16 cellular contexts compared by ENCODE assay signal in the genomic region with DNA sequence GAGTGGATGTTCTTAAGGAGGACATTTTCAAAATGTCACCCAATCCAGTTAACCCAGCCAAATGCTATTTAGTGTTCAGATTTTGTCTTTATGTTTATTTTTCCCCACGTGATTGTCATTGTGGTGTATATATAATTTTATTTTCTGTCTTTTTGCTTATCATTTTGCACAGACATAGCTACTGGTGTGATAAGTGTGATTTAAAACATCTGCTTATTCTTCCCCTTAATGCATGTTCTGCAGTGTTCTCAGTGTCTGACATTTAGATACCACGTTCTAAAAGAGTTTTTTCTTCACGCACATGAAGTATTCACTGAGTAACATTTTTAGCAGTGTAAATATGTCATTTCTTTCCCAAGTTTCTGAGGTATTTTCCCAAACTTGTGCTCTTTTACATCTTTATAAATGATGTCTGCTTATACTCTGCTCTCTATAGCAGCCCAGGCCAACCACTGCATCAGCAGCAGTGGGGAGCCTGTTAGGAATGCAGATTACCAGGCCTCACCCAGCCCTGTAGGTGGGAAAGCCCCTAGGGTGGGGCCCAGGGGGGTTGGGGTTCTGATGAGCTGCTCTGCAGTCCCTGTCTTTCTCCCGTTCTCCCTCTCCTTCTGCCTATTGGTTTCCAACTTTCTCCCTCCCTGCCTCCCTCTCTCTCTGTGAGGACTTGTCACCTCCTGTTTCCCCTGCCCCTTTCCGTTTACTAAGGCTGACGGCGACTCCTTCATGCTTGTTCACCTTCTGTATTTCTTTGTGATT.
"Had no signal": no experiment of that assay in that cellular context is flagged by ENCODE, and none has a peak within 500 bp of the region (broad histone marks: within the 10 kb centered on the region; RNA-seq: fewer than 3 reads in every experiment).

No MANE protein-coding gene starts in this region.

- DNase-seq: activated CD4-positive, alpha-beta memory T cell treated with anti-CD3 and anti-CD28 coated beads, Interleukin-2, amount 10 ng/mL, durations not matched to agents 7 days and 5 days; activated CD4-positive, alpha-beta T cell treated with anti-CD3 and anti-CD28 coated beads for 36 hours; activated naive CD4-positive, alpha-beta T cell treated with Interleukin-2 at 50 U/mL for 16 hours; anterior cingulate cortex; brain microvascular endothelial cell; effector memory CD8-positive, alpha-beta T cell; gastrocnemius medialis; heart left ventricle; naive B cell; nucleus accumbens; stimulated activated naive CD8-positive, alpha-beta T cell treated with anti-CD3 and anti-CD28 coated beads, Interleukin-15, Interleukin-2, amounts not matched to agents 100 U/mL and 50 U/mL, for 24 hours; upper lobe of left lung; WERI-Rb-1 had no signal

- H3K4me3 Mint-ChIP-seq: activated CD4-positive, alpha-beta memory T cell treated with anti-CD3 and anti-CD28 coated beads, Interleukin-2, amount 10 ng/mL, durations not matched to agents 7 days and 5 days; activated CD4-positive, alpha-beta T cell treated with anti-CD3 and anti-CD28 coated beads for 36 hours; dendritic cell treated with granulocyte-macrophage colony-stimulating factor and Interleukin-4, amounts not matched to agents 40 ng/mL and 50 ng/mL, for 4 days; effector memory CD8-positive, alpha-beta T cell; naive B cell; T-helper 1 cell treated with Interleukin-12 subunit alpha and Interleukin-12 subunit beta and Interleukin-4 antibody, amounts not matched to agents 30 μg/mL and 1 μg/mL, for 36 hours had no signal

- H3K27me3 Mint-ChIP-seq: activated CD4-positive, alpha-beta memory T cell treated with anti-CD3 and anti-CD28 coated beads, Interleukin-2, amount 10 ng/mL, durations not matched to agents 7 days and 5 days; activated CD4-positive, alpha-beta T cell treated with anti-CD3 and anti-CD28 coated beads for 36 hours; dendritic cell treated with granulocyte-macrophage colony-stimulating factor and Interleukin-4, amounts not matched to agents 40 ng/mL and 50 ng/mL, for 4 days had no signal

- H3K4me1 ChIP-seq: gastrocnemius medialis, upper lobe of left lung had no signal

- H3K36me3 Mint-ChIP-seq: naive B cell had no signal

- H3K4me3 ChIP-seq: gastrocnemius medialis, heart left ventricle, skin epidermis, upper lobe of left lung had no signal

- H3K27me3 ChIP-seq: brain microvascular endothelial cell, gastrocnemius medialis, heart left ventricle, upper lobe of left lung had no signal

- H3K9me3 ChIP-seq: gastrocnemius medialis, heart left ventricle, upper lobe of left lung had no signal

- H3K36me3 ChIP-seq: brain microvascular endothelial cell, gastrocnemius medialis, heart left ventricle, upper lobe of left lung, WERI-Rb-1 had no signal

- H3K27ac ChIP-seq: brain microvascular endothelial cell, gastrocnemius medialis, heart left ventricle, skin epidermis, upper lobe of left lung, WERI-Rb-1 had no signal

- H3K27ac Mint-ChIP-seq: activated CD4-positive, alpha-beta memory T cell treated with anti-CD3 and anti-CD28 coated beads, Interleukin-2, amount 10 ng/mL, durations not matched to agents 7 days and 5 days; activated CD4-positive, alpha-beta T cell treated with anti-CD3 and anti-CD28 coated beads for 36 hours; dendritic cell treated with granulocyte-macrophage colony-stimulating factor and Interleukin-4, amounts not matched to agents 40 ng/mL and 50 ng/mL, for 4 days; effector memory CD8-positive, alpha-beta T cell; naive B cell; T-helper 1 cell treated with Interleukin-12 subunit alpha and Interleukin-12 subunit beta and Interleukin-4 antibody, amounts not matched to agents 30 μg/mL and 1 μg/mL, for 36 hours had no signal

- H3K9me3 Mint-ChIP-seq: activated CD4-positive, alpha-beta memory T cell treated with anti-CD3 and anti-CD28 coated beads, Interleukin-2, amount 10 ng/mL, durations not matched to agents 7 days and 5 days; dendritic cell treated with granulocyte-macrophage colony-stimulating factor and Interleukin-4, amounts not matched to agents 40 ng/mL and 50 ng/mL, for 4 days; effector memory CD8-positive, alpha-beta T cell; naive B cell; T-helper 1 cell treated with Interleukin-12 subunit alpha and Interleukin-12 subunit beta and Interleukin-4 antibody, amounts not matched to agents 30 μg/mL and 1 μg/mL, for 36 hours had no signal

- H3K4me1 Mint-ChIP-seq: activated CD4-positive, alpha-beta memory T cell treated with anti-CD3 and anti-CD28 coated beads, Interleukin-2, amount 10 ng/mL, durations not matched to agents 7 days and 5 days; activated CD4-positive, alpha-beta T cell treated with anti-CD3 and anti-CD28 coated beads for 36 hours; naive B cell had no signal

- ATAC-seq: activated CD4-positive, alpha-beta T cell treated with anti-CD3 and anti-CD28 coated beads for 36 hours; effector memory CD8-positive, alpha-beta T cell; gastrocnemius medialis; heart left ventricle; stimulated activated naive CD8-positive, alpha-beta T cell treated with anti-CD3 and anti-CD28 coated beads, Interleukin-15, Interleukin-2, amounts not matched to agents 100 U/mL and 50 U/mL, for 24 hours had no signal
